ENCODE assay signal across 1 cellular context in genomic region chr16:56263711-56264608, GRCh38.
TF ChIP-seq lines count a peak whose summit lies in the region.

No MANE protein-coding gene starts in this region.

TF ChIP-seq in HepG2, 621 proteins besides CTCF, POLR2A, EP300 and RAD21 (continued from another document and continues in another):
- TF ChIP-seq ZNF512B (CRISPR knock-in tag; IDR thresholded peaks at IDR 0.05; ENCODE audit: borderline replicate concordance) = 0 out of 2 replicates have a peak, but pooled peaks have one; percentile 60
- TF ChIP-seq SAP130 (CRISPR knock-in tag; IDR thresholded peaks at IDR 0.05; ENCODE audit: low read depth) = peak; percentile 85
- TF ChIP-seq CSRNP1 (CRISPR knock-in tag; IDR thresholded peaks at IDR 0.05) = 0 out of 2 replicates have a peak, but pooled peaks have one; percentile 15
- peak; percentile 17 for TF ChIP-seq HNRNPLL (IDR thresholded peaks at IDR 0.05; ENCODE audit: low read depth, low read length, poor library complexity, severe bottlenecking)
- peak; percentile 73 for TF ChIP-seq PITX1 (CRISPR knock-in tag; IDR thresholded peaks at IDR 0.05)
- peak; percentile 73 for TF ChIP-seq PBX2 (CRISPR knock-in tag; IDR thresholded peaks at IDR 0.05)
- peak; percentile 70 for TF ChIP-seq NR2F6 (IDR thresholded peaks at IDR 0.05)
- peak; percentile 85 for TF ChIP-seq NR2F6 (CRISPR knock-in tag; IDR thresholded peaks at IDR 0.05)
- peak; percentile 31; the same call in 1 of the 2 replicates for TF ChIP-seq HMG20A (CRISPR knock-in tag; IDR thresholded peaks at IDR 0.05; ENCODE audit: borderline replicate concordance)
- TF ChIP-seq ZNF644 (CRISPR knock-in tag; IDR thresholded peaks at IDR 0.05; ENCODE audit: low read depth) = 0 out of 2 replicates have a peak, but pooled peaks have one; percentile 44
- peak in 1 of 2 experiments; percentile 75; a peak in 2 of 4 replicates for TF ChIP-seq ATF4 (CRISPR knock-in tag; IDR thresholded peaks at IDR 0.05)
- TF ChIP-seq DPF2 (CRISPR knock-in tag; IDR thresholded peaks at IDR 0.05; ENCODE audit: borderline replicate concordance, low read depth) = peak; percentile 78
- no peak for TF ChIP-seq TEF (CRISPR knock-in tag; IDR thresholded peaks at IDR 0.05)
- TF ChIP-seq ZSCAN12 (CRISPR knock-in tag; IDR thresholded peaks at IDR 0.05) = no peak
- TF ChIP-seq GATA4 (IDR thresholded peaks at IDR 0.05; ENCODE audit: borderline replicate concordance, low read depth) = 0 out of 2 replicates have a peak, but pooled peaks have one; percentile 34
- peak; percentile 42; the same call in 1 of the 2 replicates for TF ChIP-seq ZFP91 (CRISPR knock-in tag; IDR thresholded peaks at IDR 0.05; ENCODE audit: borderline replicate concordance)
- TF ChIP-seq ZNF772 (CRISPR knock-in tag; IDR thresholded peaks at IDR 0.05) = peak; percentile 44
- peak; percentile 54; the same call in 1 of the 2 replicates for TF ChIP-seq BHLHE40 (IDR thresholded peaks at IDR 0.05; ENCODE audit: low read length)
- peak; percentile 64 for TF ChIP-seq GATAD2A (CRISPR knock-in tag; IDR thresholded peaks at IDR 0.05)
- TF ChIP-seq NRL (CRISPR knock-in tag; IDR thresholded peaks at IDR 0.05; ENCODE audit: borderline replicate concordance) = 0 out of 2 replicates have a peak, but pooled peaks have one; percentile 47
- no peak for TF ChIP-seq ZNF207 (IDR thresholded peaks at IDR 0.05; ENCODE audit: borderline replicate concordance)
- peak; percentile 70; the same call in 1 of the 2 replicates for TF ChIP-seq RXRA (CRISPR knock-in tag; IDR thresholded peaks at IDR 0.05)
- peak; percentile 51; the same call in 1 of the 2 replicates for TF ChIP-seq ZBTB20 (CRISPR knock-in tag; IDR thresholded peaks at IDR 0.05; ENCODE audit: borderline replicate concordance, low read depth)
- peak; percentile 27; the same call in 1 of the 2 replicates for TF ChIP-seq ARID3A (IDR thresholded peaks at IDR 0.05; ENCODE audit: low read depth, low read length)
- TF ChIP-seq ZNF350 (CRISPR knock-in tag; IDR thresholded peaks at IDR 0.05; ENCODE audit: borderline replicate concordance, low read depth) = 0 out of 2 replicates have a peak, but pooled peaks have one; percentile 45
- TF ChIP-seq, protein P1, sequence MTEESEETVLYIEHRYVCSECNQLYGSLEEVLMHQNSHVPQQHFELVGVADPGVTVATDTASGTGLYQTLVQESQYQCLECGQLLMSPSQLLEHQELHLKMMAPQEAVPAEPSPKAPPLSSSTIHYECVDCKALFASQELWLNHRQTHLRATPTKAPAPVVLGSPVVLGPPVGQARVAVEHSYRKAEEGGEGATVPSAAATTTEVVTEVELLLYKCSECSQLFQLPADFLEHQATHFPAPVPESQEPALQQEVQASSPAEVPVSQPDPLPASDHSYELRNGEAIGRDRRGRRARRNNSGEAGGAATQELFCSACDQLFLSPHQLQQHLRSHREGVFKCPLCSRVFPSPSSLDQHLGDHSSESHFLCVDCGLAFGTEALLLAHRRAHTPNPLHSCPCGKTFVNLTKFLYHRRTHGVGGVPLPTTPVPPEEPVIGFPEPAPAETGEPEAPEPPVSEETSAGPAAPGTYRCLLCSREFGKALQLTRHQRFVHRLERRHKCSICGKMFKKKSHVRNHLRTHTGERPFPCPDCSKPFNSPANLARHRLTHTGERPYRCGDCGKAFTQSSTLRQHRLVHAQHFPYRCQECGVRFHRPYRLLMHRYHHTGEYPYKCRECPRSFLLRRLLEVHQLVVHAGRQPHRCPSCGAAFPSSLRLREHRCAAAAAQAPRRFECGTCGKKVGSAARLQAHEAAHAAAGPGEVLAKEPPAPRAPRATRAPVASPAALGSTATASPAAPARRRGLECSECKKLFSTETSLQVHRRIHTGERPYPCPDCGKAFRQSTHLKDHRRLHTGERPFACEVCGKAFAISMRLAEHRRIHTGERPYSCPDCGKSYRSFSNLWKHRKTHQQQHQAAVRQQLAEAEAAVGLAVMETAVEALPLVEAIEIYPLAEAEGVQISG (CRISPR knock-in tag; IDR thresholded peaks at IDR 0.05) = 0 out of 2 replicates have a peak, but pooled peaks have one; percentile 15
- peak; percentile 61; the same call in 1 of the 2 replicates for TF ChIP-seq BCL6 (CRISPR knock-in tag; IDR thresholded peaks at IDR 0.05)
- no peak for TF ChIP-seq FOXA1 (IDR thresholded peaks at IDR 0.05)
- peak; percentile 71 for TF ChIP-seq FOXA1 (CRISPR knock-in tag; IDR thresholded peaks at IDR 0.05)
- TF ChIP-seq ZNF83 (CRISPR knock-in tag; IDR thresholded peaks at IDR 0.05; ENCODE audit: borderline replicate concordance) = no peak
- TF ChIP-seq PPARG (CRISPR knock-in tag; conservative IDR thresholded peaks at IDR 0.05) = 0 out of 2 replicates have a peak, but pooled peaks have one; percentile 50
- TF ChIP-seq, protein P2, sequence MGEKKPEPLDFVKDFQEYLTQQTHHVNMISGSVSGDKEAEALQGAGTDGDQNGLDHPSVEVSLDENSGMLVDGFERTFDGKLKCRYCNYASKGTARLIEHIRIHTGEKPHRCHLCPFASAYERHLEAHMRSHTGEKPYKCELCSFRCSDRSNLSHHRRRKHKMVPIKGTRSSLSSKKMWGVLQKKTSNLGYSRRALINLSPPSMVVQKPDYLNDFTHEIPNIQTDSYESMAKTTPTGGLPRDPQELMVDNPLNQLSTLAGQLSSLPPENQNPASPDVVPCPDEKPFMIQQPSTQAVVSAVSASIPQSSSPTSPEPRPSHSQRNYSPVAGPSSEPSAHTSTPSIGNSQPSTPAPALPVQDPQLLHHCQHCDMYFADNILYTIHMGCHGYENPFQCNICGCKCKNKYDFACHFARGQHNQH (CRISPR knock-in tag; IDR thresholded peaks at IDR 0.05) = peak; percentile 14; the same call in 1 of the 2 replicates
- 0 out of 2 replicates have a peak, but pooled peaks have one; percentile 36 for TF ChIP-seq ZNF761 (CRISPR knock-in tag; conservative IDR thresholded peaks at IDR 0.05)
- peak; percentile 89 for TF ChIP-seq MEIS2 (CRISPR knock-in tag; IDR thresholded peaks at IDR 0.05)
- no peak for TF ChIP-seq FOXP1 (IDR thresholded peaks at IDR 0.05)
- TF ChIP-seq FOXP1 (CRISPR knock-in tag; IDR thresholded peaks at IDR 0.05) = peak; percentile 45; the same call in 1 of the 2 replicates
- TF ChIP-seq, protein P3, sequence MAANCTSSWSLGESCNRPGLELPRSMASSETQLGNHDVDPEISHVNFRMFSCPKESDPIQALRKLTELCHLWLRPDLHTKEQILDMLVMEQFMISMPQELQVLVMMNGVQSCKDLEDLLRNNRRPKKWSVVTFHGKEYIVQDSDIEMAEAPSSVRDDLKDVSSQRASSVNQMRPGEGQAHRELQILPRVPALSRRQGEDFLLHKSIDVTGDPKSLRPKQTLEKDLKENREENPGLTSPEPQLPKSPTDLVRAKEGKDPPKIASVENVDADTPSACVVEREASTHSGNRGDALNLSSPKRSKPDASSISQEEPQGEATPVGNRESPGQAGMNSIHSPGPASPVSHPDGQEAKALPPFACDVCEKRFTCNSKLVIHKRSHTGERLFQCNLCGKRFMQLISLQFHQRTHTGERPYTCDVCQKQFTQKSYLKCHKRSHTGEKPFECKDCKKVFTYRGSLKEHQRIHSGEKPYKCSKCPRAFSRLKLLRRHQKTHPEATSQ (CRISPR knock-in tag; IDR thresholded peaks at IDR 0.05; ENCODE audit: borderline replicate concordance) = 0 out of 2 replicates have a peak, but pooled peaks have one; percentile 26
- TF ChIP-seq SKIL (CRISPR knock-in tag; IDR thresholded peaks at IDR 0.05; ENCODE audit: borderline replicate concordance) = peak; percentile 80
- no peak for TF ChIP-seq TCF12 (IDR thresholded peaks at IDR 0.05)
- 0 out of 2 replicates have a peak, but pooled peaks have one; percentile 27 for TF ChIP-seq TCF12 (CRISPR knock-in tag; IDR thresholded peaks at IDR 0.05)
- TF ChIP-seq MTA1 (CRISPR knock-in tag; IDR thresholded peaks at IDR 0.05; ENCODE audit: borderline replicate concordance) = peak; percentile 52; the same call in 1 of the 2 replicates
- TF ChIP-seq ZNF121 (CRISPR knock-in tag; IDR thresholded peaks at IDR 0.05) = peak; percentile 22; the same call in 1 of the 2 replicates
